ENCODE assay signal across 9 cellular contexts in the genomic region with DNA sequence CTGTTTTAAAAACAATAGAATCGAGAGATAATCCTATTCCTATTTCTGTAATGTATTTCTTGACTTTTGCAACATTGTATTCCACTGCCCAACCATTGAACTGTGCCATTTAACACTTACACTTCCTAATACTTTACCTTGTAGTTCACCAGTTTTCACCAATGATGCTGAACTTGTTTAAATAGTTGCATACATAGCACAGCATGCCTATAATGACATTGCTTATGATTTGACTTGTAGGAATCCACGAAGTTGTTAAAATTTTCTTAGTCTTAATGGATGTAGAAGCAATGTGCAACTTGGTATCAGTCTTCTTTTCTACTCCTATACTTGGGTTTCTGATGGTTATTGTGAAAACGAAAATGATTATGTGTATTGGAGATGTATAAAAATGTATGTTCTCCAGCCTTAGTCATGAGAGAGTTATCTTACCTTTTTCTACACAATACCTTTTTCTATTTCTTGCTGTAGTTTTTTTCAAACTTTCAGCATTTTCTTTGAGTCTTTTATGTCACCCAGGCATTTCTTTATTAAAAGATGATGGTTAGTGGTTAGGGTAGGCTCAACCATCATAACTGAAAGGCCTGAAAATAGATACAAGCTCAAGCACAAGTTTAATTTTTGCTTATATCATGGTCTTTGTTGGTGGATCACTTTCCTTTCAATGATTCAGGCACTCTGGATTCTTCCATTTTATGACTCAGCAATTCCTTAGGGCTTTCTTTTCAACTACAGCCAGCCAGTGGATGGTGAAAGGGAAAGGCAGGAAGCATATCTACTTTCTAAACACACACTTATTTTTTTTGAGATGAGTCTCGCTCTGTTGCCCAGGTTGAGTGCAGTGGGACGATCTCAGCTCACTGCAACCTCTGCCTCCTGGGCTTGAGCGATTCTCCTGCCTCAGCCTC. TPM values are rescaled to one million over a fixed set of nuclear protein-coding genes. Genes with fewer than 3 reads are reported as not detected.
DNase-seq lines count a peak whose midpoint lies in the region; ATAC-seq and TF ChIP-seq lines count a peak whose summit lies in the region.
"Had no signal": no experiment of that assay in that cellular context is flagged by ENCODE, and none has a peak within 500 bp of the region (broad histone marks: within the 10 kb centered on the region; RNA-seq: fewer than 3 reads in every experiment).

No MANE protein-coding gene starts in this region.

- DNase-seq in amniotic epithelial cell (ENCODE audit: low read depth) (peak; percentile 80), sciatic nerve (ENCODE audit: low spot score) (no peak), SW480 (ENCODE audit: low spot score) (no peak), NCI-H82 (lab: John Stamatoyannopoulos, UW) (no peak)
- no peak for DNase-seq in CD4-positive, alpha-beta T cell
- no peak for DNase-seq in NK-92 treated with Interleukin-12 subunit alpha and Interleukin-12 subunit beta, amount 100 ng/mL, for 24 hours (lab: John Stamatoyannopoulos, UW)

- no peaks in the 10 kb centered on the region for H3K27me3 ChIP-seq in CD4-positive, alpha-beta T cell (ENCODE audit: control insufficient read depth, insufficient read depth, low read length)
- H3K27me3 ChIP-seq: tibial nerve had no signal

- H3K4me3 Mint-ChIP-seq in CD4-positive, alpha-beta T cell, result no peak overlapping the region

- peaks cover 12% of the 10 kb centered on the region for H3K36me3 Mint-ChIP-seq in CD4-positive, alpha-beta T cell (ENCODE audit: low read depth)

- intact Hi-C loops in sciatic nerve (cut with DNase I), result no loop called here
- intact Hi-C loops in CD4-positive, alpha-beta T cell (cut with DNase I, micrococcal nuclease), result no loop called here

- CTCF ChIA-PET in CD4-positive, alpha-beta T cell (lab: Charles Lee), result no interaction called here

- ATAC-seq in GM18870 (IDR thresholded peaks at IDR 0.05; ENCODE audit: unreplicated experiment) (peak; percentile 68), HG02938 (IDR thresholded peaks at IDR 0.05; ENCODE audit: unreplicated experiment) (peak; percentile 76), sciatic nerve (peak; percentile 80)
- no peak for ATAC-seq in CD4-positive, alpha-beta T cell (ENCODE audit: poor library complexity)

- H3K27ac Mint-ChIP-seq in CD4-positive, alpha-beta T cell, result no peak overlapping the region

- no peaks in the 10 kb centered on the region for H3K9me3 ChIP-seq in CD4-positive, alpha-beta T cell (ENCODE audit: control insufficient read depth, low read length)
- H3K9me3 ChIP-seq: tibial nerve had no signal

- no peaks in the 10 kb centered on the region for H3K27me3 Mint-ChIP-seq in CD4-positive, alpha-beta T cell

- POLR2A ChIA-PET in CD4-positive, alpha-beta T cell (lab: Charles Lee), result no interaction called here

- TF ChIP-seq CTCF in CD4-positive, alpha-beta T cell (IDR thresholded peaks at IDR 0.05), result no peak

- H3K9me3 Mint-ChIP-seq in CD4-positive, alpha-beta T cell, result no peaks in the 10 kb centered on the region

- peaks cover 20% of the 10 kb centered on the region for H3K4me1 Mint-ChIP-seq in CD4-positive, alpha-beta T cell (ENCODE audit: low read depth)

- no peak overlapping the region for H3K27ac ChIP-seq in CD4-positive, alpha-beta T cell (ENCODE audit: low read depth, low read length)

RNA-seq across cellular contexts. Expression of gene GPD2, which starts 9.4 kb away (rescaled TPM):
- total RNA-seq in sciatic nerve, result 56.4 TPM
- total RNA-seq in CD4-positive, alpha-beta T cell, result 1 to 10 TPM; 6.2 to 6.7 TPM
